Comparison of ENCODE assay signal across 19 cellular contexts in the genomic region with DNA sequence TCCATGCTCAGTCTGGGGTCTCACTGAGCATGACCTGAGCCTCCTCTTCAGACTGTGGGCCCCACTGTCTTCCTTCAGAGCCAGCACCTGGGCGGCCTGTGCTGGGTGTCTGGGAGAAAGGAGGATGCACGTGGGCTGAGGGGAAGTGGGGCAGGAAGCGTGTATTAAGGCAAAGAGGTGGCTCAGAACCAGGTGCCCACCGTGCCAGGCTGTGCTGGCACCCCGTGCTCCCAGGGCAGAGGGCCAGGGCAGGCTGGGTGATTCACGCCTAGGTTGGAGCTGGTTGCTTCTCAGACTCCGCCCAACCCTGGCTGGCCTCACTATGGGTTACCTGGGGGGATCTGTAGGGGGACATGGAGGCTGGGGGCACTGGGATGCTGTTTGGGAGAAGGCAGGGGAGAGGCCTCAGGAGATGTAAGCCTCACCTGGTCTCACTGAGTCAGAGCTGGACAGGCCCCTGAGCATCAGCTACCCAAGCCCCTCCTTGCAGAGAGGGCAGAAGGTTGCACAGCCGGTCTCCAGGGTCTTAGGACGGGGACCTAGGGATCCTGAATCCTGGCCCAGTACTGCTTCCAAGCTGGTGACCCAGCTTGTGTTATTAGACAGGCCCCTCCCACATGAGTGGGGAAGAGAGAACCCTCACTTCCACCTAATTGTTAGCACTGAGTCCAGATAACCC. TPM values are rescaled to one million over a fixed set of nuclear protein-coding genes. Genes with fewer than 3 reads are reported as not detected.
DNase-seq lines count a peak whose midpoint lies in the region; ATAC-seq and TF ChIP-seq lines count a peak whose summit lies in the region.
"Had no signal": no experiment of that assay in that cellular context is flagged by ENCODE, and none has a peak within 500 bp of the region (broad histone marks: within the 10 kb centered on the region; RNA-seq: fewer than 3 reads in every experiment).

No MANE protein-coding gene starts in this region.

- peak; percentile 44 for DNase-seq in H7
- DNase-seq in Panc1 (ENCODE audit: low read depth, low spot score): no peak
- DNase-seq in islet precursor cell: peak; percentile 33
- no peak for DNase-seq in smooth muscle cell (lab: John Stamatoyannopoulos, UW; ENCODE audit: unreplicated experiment)
- DNase-seq in NCI-H748 treated with DMSO at 0.1 percent for 48 hours (lab: John Stamatoyannopoulos, UW): no peak
- no peak for DNase-seq in BE2C
- DNase-seq: activated naive CD8-positive, alpha-beta T cell treated with anti-CD3 and anti-CD28 coated beads for 36 hours; CD4-positive, alpha-beta memory T cell; central memory CD4-positive, alpha-beta T cell; EL; foreskin melanocyte; H9; natural killer cell; NCI-H1105; NCI-H2227 treated with DMSO at 0.1 percent for 48 hours; SHP77 had no signal

- WGBS in smooth muscle cell (ENCODE audit: low lambda C conversion rate): 79% methylated on average over 8 of the region's 9 CpGs

- intact Hi-C loops in Panc1 (cut with micrococcal nuclease; ENCODE audit: unreplicated experiment): loop anchor here (2.0 kb wide), 1 partner anchor 44 kb away; no protein-coding TSS in a partner anchor

- H3K9ac ChIP-seq in smooth muscle cell (ENCODE audit: low read depth): no peak overlapping the region

- in situ Hi-C loops in Panc1 (cut with HindIII; ENCODE audit: low pct_unique_long_range_greater_than_20kb, low sequenced_read_pairs): no loop called here

- no peak overlapping the region for H3K4me2 ChIP-seq in smooth muscle cell

- ATAC-seq in Panc1 (peak; percentile 37), HG03025 (IDR thresholded peaks at IDR 0.05; ENCODE audit: low FRiP score, unreplicated experiment) (no peak)
- ATAC-seq: natural killer cell had no signal

- POLR2A ChIA-PET in Panc1 (lab: Charles Lee): interaction anchor here (0.6 to 0.7 kb wide), 2 partner anchors 12 to 601 kb away, joined by 3 read pairs; no protein-coding TSS in a partner anchor

- no peak overlapping the region for H3K4me3 ChIP-seq in H7 (ENCODE audit: insufficient read depth, low read depth, low read length)
- no peak overlapping the region for H3K4me3 ChIP-seq in Panc1 (ENCODE audit: low read depth in 2 of 2, low read length in 2 of 2)
- H3K4me3 ChIP-seq in smooth muscle cell: no peak overlapping the region
- no peak overlapping the region for H3K4me3 ChIP-seq in BE2C (ENCODE audit: low read depth, low read length)
- H3K4me3 ChIP-seq: thoracic aorta had no signal

- H3K4me1 ChIP-seq in Panc1 (ENCODE audit: control insufficient read depth, insufficient read depth, low read length) (peaks cover 32% of the 10 kb centered on the region), smooth muscle cell (ENCODE audit: low read depth) (peaks cover 8% of the 10 kb centered on the region), BE2C (no peaks in the 10 kb centered on the region)

- H2AFZ ChIP-seq in smooth muscle cell (ENCODE audit: low read depth): peak overlapping the region; percentile 31

- H3K27ac ChIP-seq in Panc1 (ENCODE audit: low read length) (peak overlapping the region; percentile 89), smooth muscle cell (ENCODE audit: low read depth) (no peak overlapping the region)
- H3K27ac ChIP-seq: thoracic aorta had no signal

- H3F3A ChIP-seq in smooth muscle cell (ENCODE audit: low read depth): no peaks in the 10 kb centered on the region

- H3K27me3 ChIP-seq in H7 (ENCODE audit: control insufficient read depth, insufficient read depth, low read length): no peaks in the 10 kb centered on the region
- no peaks in the 10 kb centered on the region for H3K27me3 ChIP-seq in Panc1 (ENCODE audit: control insufficient read depth, insufficient read depth, low read length)
- no peaks in the 10 kb centered on the region for H3K27me3 ChIP-seq in smooth muscle cell (ENCODE audit: low read depth)
- H3K27me3 ChIP-seq in BE2C: no peaks in the 10 kb centered on the region

- no peak for TF ChIP-seq CTCF in Panc1 (IDR thresholded peaks at IDR 0.05)
- TF ChIP-seq CTCF in smooth muscle cell (IDR thresholded peaks at IDR 0.05; ENCODE audit: borderline replicate concordance, insufficient read depth, poor library complexity, severe bottlenecking): no peak
- TF ChIP-seq CTCF in BE2C (IDR thresholded peaks at IDR 0.05; ENCODE audit: low read depth, low read length): no peak

- H3K79me2 ChIP-seq in smooth muscle cell (ENCODE audit: low read depth): no peaks in the 10 kb centered on the region

- peaks cover 9% of the 10 kb centered on the region; the same call in 1 of the 2 replicates for H3K9me3 ChIP-seq in Panc1 (ENCODE audit: control insufficient read depth, insufficient read depth, low read depth, low read length)
- no peaks in the 10 kb centered on the region for H3K9me3 ChIP-seq in smooth muscle cell (replicated peaks; ENCODE audit: low read depth)
- no peaks in the 10 kb centered on the region for H3K9me3 ChIP-seq in BE2C
- H3K9me3 ChIP-seq: thoracic aorta had no signal

- H3K36me3 ChIP-seq in H7 (replicated peaks; ENCODE audit: control insufficient read depth, insufficient read depth, low read length) (no peaks in the 10 kb centered on the region), Panc1 (ENCODE audit: control insufficient read depth, insufficient read depth, low read length) (no peaks in the 10 kb centered on the region), smooth muscle cell (ENCODE audit: low read depth) (no peaks in the 10 kb centered on the region), BE2C (no peaks in the 10 kb centered on the region)
- H3K36me3 ChIP-seq: thoracic aorta had no signal

- no peaks in the 10 kb centered on the region for H4K20me1 ChIP-seq in smooth muscle cell (ENCODE audit: low read depth)

- no TSS peak for BruUV-seq in Panc1 (replicated peaks; lab: Mats Ljungman, UMichigan)

- CTCF ChIA-PET in Panc1 (lab: Charles Lee): no interaction called here

RNA-seq across cellular contexts. Expression of gene PADI1, which starts 18.6 kb away (rescaled TPM):
- 0.07 and 0.45 TPM in 2 replicates for total RNA-seq in H7 (2014; rRNA removed; shearing (Covaris generic))
- 2.3 TPM for total RNA-seq in Panc1 (2021; ENCODE audit: unreplicated experiment)
- 2.6 TPM for polyA plus RNA-seq in Panc1 (2012; ENCODE audit: insufficient read length)
- total RNA-seq in smooth muscle cell: 1.7 TPM in 1 of 2 replicates, not detected in the other
- polyA plus RNA-seq in smooth muscle cell: not detected in 2 replicates
- not detected for polyA plus RNA-seq in BE2C (2012; ENCODE audit: insufficient read depth, insufficient read length, low read depth)
- total RNA-seq: activated naive CD8-positive, alpha-beta T cell treated with anti-CD3 and anti-CD28 coated beads for 36 hours; CD4-positive, alpha-beta memory T cell; natural killer cell; T-helper 2 cell treated with Interferon-gamma antibody and Interleukin-4, amounts not matched to agents 100 ng/mL and 5 ng/mL, for 36 hours had no signal
- polyA plus RNA-seq: CD4-positive, alpha-beta memory T cell had no signal

Comparison
In these comparisons a context has a peak if more than half of its experiments do, and no peak if none do; other contexts are left out.
1. DNase-seq: peak in H7 (single experiment) and islet precursor cell (single experiment); none in Panc1 (single experiment), smooth muscle cell (single experiment), NCI-H748 treated with DMSO at 0.1 percent for 48 hours (single experiment) and BE2C (single experiment).